Comparison of ENCODE assay signal across 18 cellular contexts in the genomic region with DNA sequence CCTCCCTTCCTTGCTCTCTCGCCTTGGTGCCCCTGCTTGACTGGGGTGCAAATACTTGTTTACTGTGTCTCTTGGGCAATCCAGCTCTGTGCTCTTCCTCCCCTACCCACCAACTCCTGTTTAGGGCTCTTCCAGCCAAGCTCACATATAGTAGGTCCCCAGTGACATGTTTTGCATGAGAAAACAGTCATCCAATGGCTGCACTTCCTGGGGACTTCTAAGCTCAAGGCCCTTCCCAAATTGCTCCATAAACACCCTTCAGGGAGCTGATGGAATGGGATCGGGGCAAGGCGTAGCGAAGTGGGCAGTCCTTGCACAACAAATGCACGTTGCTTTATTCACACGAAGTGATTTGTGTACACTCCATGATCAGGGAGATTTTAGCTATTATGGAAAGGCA. TPM values are rescaled to one million over a fixed set of nuclear protein-coding genes. Genes with fewer than 3 reads are reported as not detected.
DNase-seq lines count a peak whose midpoint lies in the region; ATAC-seq and TF ChIP-seq lines count a peak whose summit lies in the region.
"Had no signal": no experiment of that assay in that cellular context is flagged by ENCODE, and none has a peak within 500 bp of the region (broad histone marks: within the 10 kb centered on the region; RNA-seq: fewer than 3 reads in every experiment).

No MANE protein-coding gene starts in this region.

- H3K9me3 Mint-ChIP-seq in activated CD4-positive, alpha-beta T cell treated with anti-CD3 and anti-CD28 coated beads, Interleukin-2, amount 10 ng/mL, durations not matched to agents 24 days and 14 days = no peaks in the 10 kb centered on the region
- H3K9me3 Mint-ChIP-seq in GM23338 = no peaks in the 10 kb centered on the region
- no peaks in the 10 kb centered on the region for H3K9me3 Mint-ChIP-seq in activated T-helper 2 cell treated with anti-CD3 and anti-CD28 coated beads, Interferon-gamma antibody, Interleukin-2, Interleukin-4, amounts not matched to agents 10 μg/mL and 5 μg/mL and 100 μg/mL, durations not matched to agents 14 hours and 24 hours and 36 hours
- H3K9me3 Mint-ChIP-seq in nephron progenitor cell = peaks cover 3% of the 10 kb centered on the region
- H3K9me3 Mint-ChIP-seq: stimulated activated naive B cell treated with anti-CD40 and anti-IgM and Interleukin-4, amounts not matched to agents 10 μg/mL and 1 μg/mL and 100 μg/mL, for 72 hours; type B pancreatic cell had no signal

- intact Hi-C loops in activated CD4-positive, alpha-beta T cell treated with anti-CD3 and anti-CD28 coated beads, Interleukin-2, amount 10 ng/mL, durations not matched to agents 24 days and 14 days (cut with micrococcal nuclease) = loop anchor here (1.0 to 10.0 kb wide), 5 partner anchors 9 to 245 kb away; partner anchors contain the start of genes CFAP92, COPG1 and RAB43
- intact Hi-C loops in activated T-helper 2 cell treated with anti-CD3 and anti-CD28 coated beads, Interferon-gamma antibody, Interleukin-2, Interleukin-4, amounts not matched to agents 10 μg/mL and 5 μg/mL and 100 μg/mL, durations not matched to agents 14 hours and 24 hours and 36 hours (cut with micrococcal nuclease) = loop anchor here (1.0 to 10.0 kb wide), 5 partner anchors 10 to 435 kb away; no protein-coding TSS in a partner anchor

- peak overlapping the region; percentile 47 for H3K4me3 Mint-ChIP-seq in activated CD4-positive, alpha-beta T cell treated with anti-CD3 and anti-CD28 coated beads, Interleukin-2, amount 10 ng/mL, durations not matched to agents 24 days and 14 days
- H3K4me3 Mint-ChIP-seq in GM23338 (no peak overlapping the region), nephron progenitor cell (no peak overlapping the region)
- H3K4me3 Mint-ChIP-seq in activated T-helper 2 cell treated with anti-CD3 and anti-CD28 coated beads, Interferon-gamma antibody, Interleukin-2, Interleukin-4, amounts not matched to agents 10 μg/mL and 5 μg/mL and 100 μg/mL, durations not matched to agents 14 hours and 24 hours and 36 hours (ENCODE audit: low read depth) = no peak overlapping the region
- H3K4me3 Mint-ChIP-seq: stimulated activated naive B cell treated with anti-CD40 and anti-IgM and Interleukin-4, amounts not matched to agents 10 μg/mL and 1 μg/mL and 100 μg/mL, for 72 hours; type B pancreatic cell had no signal

- no peaks in the 10 kb centered on the region for H3K36me3 ChIP-seq in GM23338 (ENCODE audit: insufficient read depth)

- no peaks in the 10 kb centered on the region for H3K79me2 ChIP-seq in GM23338 (replicated peaks; ENCODE audit: insufficient read depth)
- H3K79me2 ChIP-seq: parathyroid adenoma had no signal

- H3F3A ChIP-seq in GM23338 (replicated peaks; ENCODE audit: low read depth) = no peaks in the 10 kb centered on the region

- no peak for DNase-seq in activated CD4-positive, alpha-beta T cell treated with anti-CD3 and anti-CD28 coated beads, Interleukin-2, amount 10 ng/mL, durations not matched to agents 24 days and 14 days
- no peak for DNase-seq in activated CD4-positive, alpha-beta T cell treated with anti-CD3 and anti-CD28 coated beads, Interleukin-2, amount 50 U/mL, for 4 hours
- DNase-seq in GM23338 (ENCODE audit: low spot score) (peak; percentile 41), nephron progenitor cell (no peak), KBM-7 (no peak)
- DNase-seq in activated T-helper 2 cell treated with anti-CD3 and anti-CD28 coated beads, Interferon-gamma antibody, Interleukin-2, Interleukin-4, amounts not matched to agents 10 μg/mL and 5 μg/mL and 100 μg/mL, durations not matched to agents 14 hours and 24 hours and 36 hours (ENCODE audit: low spot score) = no peak
- DNase-seq: ACHN; erythroblast; kidney; NCI-H82; SHP77; stimulated activated naive B cell treated with anti-CD40 and anti-IgM and Interleukin-4, amounts not matched to agents 10 μg/mL and 1 μg/mL and 100 μg/mL, for 72 hours; T1000 had no signal

- TF ChIP-seq CTCF in GM23338 (conservative IDR thresholded peaks at IDR 0.05; ENCODE audit: low read depth in 2 of 2) = no peak
- TF ChIP-seq CTCF in nephron progenitor cell (IDR thresholded peaks at IDR 0.05) = no peak

- H4K20me1 ChIP-seq in GM23338 (replicated peaks; ENCODE audit: insufficient read depth) = no peaks in the 10 kb centered on the region

- no peaks in the 10 kb centered on the region for H3K27me3 ChIP-seq in GM23338 (ENCODE audit: insufficient read depth)

- H3K27me3 Mint-ChIP-seq in activated CD4-positive, alpha-beta T cell treated with anti-CD3 and anti-CD28 coated beads, Interleukin-2, amount 10 ng/mL, durations not matched to agents 24 days and 14 days = no peaks in the 10 kb centered on the region
- H3K27me3 Mint-ChIP-seq in GM23338 (ENCODE audit: insufficient read depth, low read depth, poor library complexity) (peaks cover 8% of the 10 kb centered on the region), nephron progenitor cell (ENCODE audit: low read depth, poor library complexity) (no peaks in the 10 kb centered on the region)
- no peaks in the 10 kb centered on the region for H3K27me3 Mint-ChIP-seq in activated T-helper 2 cell treated with anti-CD3 and anti-CD28 coated beads, Interferon-gamma antibody, Interleukin-2, Interleukin-4, amounts not matched to agents 10 μg/mL and 5 μg/mL and 100 μg/mL, durations not matched to agents 14 hours and 24 hours and 36 hours (ENCODE audit: low read depth)
- H3K27me3 Mint-ChIP-seq: stimulated activated naive B cell treated with anti-CD40 and anti-IgM and Interleukin-4, amounts not matched to agents 10 μg/mL and 1 μg/mL and 100 μg/mL, for 72 hours; type B pancreatic cell had no signal

- no peak overlapping the region for H3K4me3 ChIP-seq in GM23338
- H3K4me3 ChIP-seq: coronary artery had no signal

- H3K4me2 ChIP-seq in GM23338 = no peak overlapping the region

- in situ Hi-C loops in KBM-7 (cut with MboI; ENCODE audit: low pct_unique_long_range_greater_than_20kb, low sequenced_read_pairs) = no loop called here

- peak overlapping the region; percentile 52; the same call in 1 of the 2 replicates for H2AFZ ChIP-seq in GM23338
- H2AFZ ChIP-seq: parathyroid adenoma had no signal

- ATAC-seq in GM23338 = peak; percentile 86
- ATAC-seq in GM19452 (IDR thresholded peaks at IDR 0.05; ENCODE audit: unreplicated experiment) = no peak
- no peak for ATAC-seq in HG03025 (IDR thresholded peaks at IDR 0.05; ENCODE audit: low FRiP score, unreplicated experiment)

- peaks cover 33% of the 10 kb centered on the region for H3K4me1 Mint-ChIP-seq in activated CD4-positive, alpha-beta T cell treated with anti-CD3 and anti-CD28 coated beads, Interleukin-2, amount 10 ng/mL, durations not matched to agents 24 days and 14 days
- H3K4me1 Mint-ChIP-seq in GM23338 = peaks cover 6% of the 10 kb centered on the region
- peaks cover 36% of the 10 kb centered on the region for H3K4me1 Mint-ChIP-seq in activated T-helper 2 cell treated with anti-CD3 and anti-CD28 coated beads, Interferon-gamma antibody, Interleukin-2, Interleukin-4, amounts not matched to agents 10 μg/mL and 5 μg/mL and 100 μg/mL, durations not matched to agents 14 hours and 24 hours and 36 hours (ENCODE audit: low read depth)
- H3K4me1 Mint-ChIP-seq in nephron progenitor cell = peaks cover 7% of the 10 kb centered on the region

- H3K36me3 Mint-ChIP-seq in activated CD4-positive, alpha-beta T cell treated with anti-CD3 and anti-CD28 coated beads, Interleukin-2, amount 10 ng/mL, durations not matched to agents 24 days and 14 days (ENCODE audit: low read depth) = no peaks in the 10 kb centered on the region
- H3K36me3 Mint-ChIP-seq in GM23338 (ENCODE audit: low read depth) (no peaks in the 10 kb centered on the region), nephron progenitor cell (ENCODE audit: low read depth) (no peaks in the 10 kb centered on the region)
- peaks cover 7% of the 10 kb centered on the region for H3K36me3 Mint-ChIP-seq in activated T-helper 2 cell treated with anti-CD3 and anti-CD28 coated beads, Interferon-gamma antibody, Interleukin-2, Interleukin-4, amounts not matched to agents 10 μg/mL and 5 μg/mL and 100 μg/mL, durations not matched to agents 14 hours and 24 hours and 36 hours (ENCODE audit: low read depth)
- H3K36me3 Mint-ChIP-seq: stimulated activated naive B cell treated with anti-CD40 and anti-IgM and Interleukin-4, amounts not matched to agents 10 μg/mL and 1 μg/mL and 100 μg/mL, for 72 hours had no signal

- no peak overlapping the region for H3K27ac ChIP-seq in GM23338 (ENCODE audit: low read depth)
- H3K27ac ChIP-seq: parathyroid adenoma had no signal

- peak overlapping the region; percentile 79 for H3K27ac Mint-ChIP-seq in activated CD4-positive, alpha-beta T cell treated with anti-CD3 and anti-CD28 coated beads, Interleukin-2, amount 10 ng/mL, durations not matched to agents 24 days and 14 days
- H3K27ac Mint-ChIP-seq in GM23338 (no peak overlapping the region; the same call in 1 of the 2 replicates), nephron progenitor cell (peak overlapping the region; percentile 55)
- peak overlapping the region; percentile 92 for H3K27ac Mint-ChIP-seq in activated T-helper 2 cell treated with anti-CD3 and anti-CD28 coated beads, Interferon-gamma antibody, Interleukin-2, Interleukin-4, amounts not matched to agents 10 μg/mL and 5 μg/mL and 100 μg/mL, durations not matched to agents 14 hours and 24 hours and 36 hours
- H3K27ac Mint-ChIP-seq: type B pancreatic cell had no signal

- H3K4me1 ChIP-seq in GM23338 (ENCODE audit: insufficient read depth) = no peaks in the 10 kb centered on the region
- H3K4me1 ChIP-seq: parathyroid adenoma had no signal

- H3K9me2 ChIP-seq in GM23338 (ENCODE audit: insufficient read depth) = no peaks in the 10 kb centered on the region

RNA-seq across cellular contexts. Expression of gene COPG1, which starts 9.4 kb away (rescaled TPM):
- total RNA-seq in activated CD4-positive, alpha-beta T cell treated with anti-CD3 and anti-CD28 coated beads, Interleukin-2, amount 10 ng/mL, durations not matched to agents 24 days and 14 days = 142 and 164 TPM in 2 replicates
- 91.7 and 106 TPM in 2 replicates for total RNA-seq in GM23338 (2014; rRNA removed; shearing (Covaris generic))
- 50.0 and 51.5 TPM in 2 replicates for polyA plus RNA-seq in GM23338 (2016; fragmentation: Nextera tagmentation; extraction: Ambion mirVana)
- 182 and 187 TPM in 2 replicates for total RNA-seq in activated T-helper 2 cell treated with anti-CD3 and anti-CD28 coated beads, Interferon-gamma antibody, Interleukin-2, Interleukin-4, amounts not matched to agents 10 μg/mL and 5 μg/mL and 100 μg/mL, durations not matched to agents 14 hours and 24 hours and 36 hours

RNA-seq across cellular contexts. Expression of gene HMCES, which starts 38.7 kb away (rescaled TPM):
- total RNA-seq in activated CD4-positive, alpha-beta T cell treated with anti-CD3 and anti-CD28 coated beads, Interleukin-2, amount 10 ng/mL, durations not matched to agents 24 days and 14 days = 58.3 and 62.6 TPM in 2 replicates
- total RNA-seq in GM23338 (2014; rRNA removed; shearing (Covaris generic)) = 44.5 and 45.6 TPM in 2 replicates
- 35.3 and 36.5 TPM in 2 replicates for polyA plus RNA-seq in GM23338 (2016; fragmentation: Nextera tagmentation; extraction: Ambion mirVana)
- 63.6 and 70.7 TPM in 2 replicates for total RNA-seq in activated T-helper 2 cell treated with anti-CD3 and anti-CD28 coated beads, Interferon-gamma antibody, Interleukin-2, Interleukin-4, amounts not matched to agents 10 μg/mL and 5 μg/mL and 100 μg/mL, durations not matched to agents 14 hours and 24 hours and 36 hours

RNA-seq across cellular contexts. Expression of gene CNBP, which starts 56.3 kb away (rescaled TPM):
- 422 and 430 TPM in 2 replicates for total RNA-seq in activated CD4-positive, alpha-beta T cell treated with anti-CD3 and anti-CD28 coated beads, Interleukin-2, amount 10 ng/mL, durations not matched to agents 24 days and 14 days
- total RNA-seq in GM23338 (2014; rRNA removed; shearing (Covaris generic)) = 341 and 348 TPM in 2 replicates
- polyA plus RNA-seq in GM23338 (2016; fragmentation: Nextera tagmentation; extraction: Ambion mirVana) = 375 and 444 TPM in 2 replicates
- total RNA-seq in activated T-helper 2 cell treated with anti-CD3 and anti-CD28 coated beads, Interferon-gamma antibody, Interleukin-2, Interleukin-4, amounts not matched to agents 10 μg/mL and 5 μg/mL and 100 μg/mL, durations not matched to agents 14 hours and 24 hours and 36 hours = 351 TPM in 2 replicates
